In genomic region chr18:26840965-26841364, GRCh38 we compare ENCODE assay signal across 14 cellular contexts. TPM values are rescaled to one million over a fixed set of nuclear protein-coding genes. Genes with fewer than 3 reads are reported as not detected.
"Had no signal": no experiment of that assay in that cellular context is flagged by ENCODE, and none has a peak within 500 bp of the region (broad histone marks: within the 10 kb centered on the region; RNA-seq: fewer than 3 reads in every experiment).

No MANE protein-coding gene starts in this region.

- H3K27me3 ChIP-seq: body of pancreas, right atrium auricular region had no signal

- H3K4me1 ChIP-seq: body of pancreas, right atrium auricular region had no signal

- H3K27ac ChIP-seq: body of pancreas, right atrium auricular region, skin epidermis had no signal

- DNase-seq: activated B cell treated with CpG ODN at 0.5 μM for 24 hours; activated CD4-positive, alpha-beta T cell treated with anti-CD3 and anti-CD28 coated beads for 48 hours; activated CD8-positive, alpha-beta memory T cell treated with anti-CD3 and anti-CD28 coated beads, Interleukin-2, amount 50 U/mL, for 4 hours; activated CD8-positive, alpha-beta T cell treated with anti-CD3 and anti-CD28 coated beads, Interleukin-2, amount 10 ng/mL, durations not matched to agents 7 days and 5 days; activated effector memory CD4-positive, alpha-beta T cell treated with anti-CD3 and anti-CD28 coated beads, Interleukin-2, amount 50 U/mL, for 16 hours; activated T-cell treated with anti-CD3 and anti-CD28 coated beads, Interleukin-2, amount 50 U/mL, for 48 hours; body of pancreas; caudate nucleus; stimulated activated CD4-positive, alpha-beta T cell treated with anti-CD3 and anti-CD28 coated beads, Interleukin-4, amount 100 ng/mL, for 4 hours had no signal

- H3K36me3 ChIP-seq: right atrium auricular region had no signal

- H3K4me3 ChIP-seq: body of pancreas, right atrium auricular region, skin epidermis had no signal

- H3K9me3 ChIP-seq: body of pancreas, right atrium auricular region had no signal

RNA-seq across cellular contexts. Expression of gene AQP4, which starts 24.5 kb away (rescaled TPM):
- total RNA-seq: activated B cell treated with CpG ODN at 0.5 μM for 24 hours; activated CD8-positive, alpha-beta T cell treated with anti-CD3 and anti-CD28 coated beads, Interleukin-2, amount 10 ng/mL, durations not matched to agents 7 days and 5 days; activated naive CD4-positive, alpha-beta T cell treated with anti-CD3 and anti-CD28 coated beads, Interleukin-2, amount 50 U/mL, for 72 hours; mesenteric fat pad; natural killer cell treated with Interleukin-12 subunit alpha and Interleukin-12 subunit beta and Interleukin-15 and Interleukin-18, amount 100 ng/mL, for 72 hours had no signal
